In genomic region chr10:14833106-14833505, GRCh38 we compare ENCODE assay signal across 2 cellular contexts.
A peak's percentile ranks its signal among the peaks of the same experiment; 100 is the strongest.
TF ChIP-seq lines count a peak whose summit lies in the region.

No MANE protein-coding gene starts in this region.

TF ChIP-seq in HEK293, 187 proteins besides CTCF, POLR2A, EP300 and RAD21:
- TF ChIP-seq ZNF10 (tag by site-specific recombination; IDR thresholded peaks at IDR 0.05) (peak; percentile 95), ZNF518A (tag by site-specific recombination; conservative IDR thresholded peaks at IDR 0.05; ENCODE audit: low read depth) (no peak)

TF ChIP-seq in K562, 482 proteins besides CTCF, POLR2A, EP300 and RAD21:
- no peak for TF ChIP-seq NR2C1 (IDR thresholded peaks at IDR 0.05)
- no peak for TF ChIP-seq NR2C1 (tag; IDR thresholded peaks at IDR 0.05)
- TF ChIP-seq ZNF134 (CRISPR knock-in tag; conservative IDR thresholded peaks at IDR 0.05): peak; percentile 91
